In genomic region chr17:42535400-42536047, GRCh38 we compare ENCODE assay signal across 1 cellular context.
TF ChIP-seq lines count a peak whose summit lies in the region.

No MANE protein-coding gene starts in this region.

TF ChIP-seq in K562, 482 proteins besides CTCF, POLR2A, EP300 and RAD21 (continued from another document and continues in another):
- 0 out of 2 replicates have a peak, but pooled peaks have one; percentile 15 for TF ChIP-seq ZNF507 (tag; conservative IDR thresholded peaks at IDR 0.05)
- no peak for TF ChIP-seq TAF1 (IDR thresholded peaks at IDR 0.05; ENCODE audit: control insufficient read depth, extremely low read depth, insufficient read depth, low read length, severe bottlenecking)
- TF ChIP-seq RERE (CRISPR knock-in tag; IDR thresholded peaks at IDR 0.05; ENCODE audit: borderline replicate concordance): no peak
- TF ChIP-seq TFAP4 (CRISPR knock-in tag; IDR thresholded peaks at IDR 0.05; ENCODE audit: borderline replicate concordance): no peak
- TF ChIP-seq GATA2 (CRISPR knock-in tag; IDR thresholded peaks at IDR 0.05): no peak
- TF ChIP-seq CREB3L1 (IDR thresholded peaks at IDR 0.05; ENCODE audit: borderline replicate concordance, low read depth): no peak
- TF ChIP-seq ZNF431 (CRISPR knock-in tag; IDR thresholded peaks at IDR 0.05): no peak
- TF ChIP-seq TAF9B (IDR thresholded peaks at IDR 0.05; ENCODE audit: partially characterized antibody): peak; percentile 72
- peak; percentile 76 for TF ChIP-seq MXD1 (CRISPR knock-in tag; IDR thresholded peaks at IDR 0.05; ENCODE audit: borderline replicate concordance, poor library complexity, severe bottlenecking)
- TF ChIP-seq MNT (conservative IDR thresholded peaks at IDR 0.05): no peak
- no peak for TF ChIP-seq ZBTB49 (CRISPR knock-in tag; IDR thresholded peaks at IDR 0.05; ENCODE audit: borderline replicate concordance)
- 0 out of 2 replicates have a peak, but pooled peaks have one; percentile 5 for TF ChIP-seq PKNOX1 (IDR thresholded peaks at IDR 0.05)
- TF ChIP-seq ZNF280B (CRISPR knock-in tag; IDR thresholded peaks at IDR 0.05): peak; percentile 87
- no peak for TF ChIP-seq RBM22 (IDR thresholded peaks at IDR 0.05; ENCODE audit: low read depth, low read length, poor library complexity, severe bottlenecking)
- TF ChIP-seq ZNF197 (CRISPR knock-in tag; IDR thresholded peaks at IDR 0.05; ENCODE audit: low read depth): peak; percentile 98
- TF ChIP-seq ZNF23 (CRISPR knock-in tag; IDR thresholded peaks at IDR 0.05): peak; percentile 88
- no peak for TF ChIP-seq SIN3A (IDR thresholded peaks at IDR 0.05; ENCODE audit: borderline replicate concordance in 2 of 2, control insufficient read depth in 1 of 2, low read depth in 2 of 2, low read length in 2 of 2)
- TF ChIP-seq RFX7 (CRISPR knock-in tag; IDR thresholded peaks at IDR 0.05): peak; percentile 81; the same call in 1 of the 2 replicates
- TF ChIP-seq SMARCC2 (IDR thresholded peaks at IDR 0.05; ENCODE audit: low read depth): no peak
- no peak for TF ChIP-seq ZBED1 (IDR thresholded peaks at IDR 0.05)
- no peak for TF ChIP-seq CBX3 (IDR thresholded peaks at IDR 0.05; ENCODE audit: borderline replicate concordance in 1 of 2, low read length in 2 of 2)
- peak; percentile 93 for TF ChIP-seq MEF2D (tag; conservative IDR thresholded peaks at IDR 0.05; ENCODE audit: low read depth)
- TF ChIP-seq BRF2 (IDR thresholded peaks at IDR 0.05; ENCODE audit: borderline replicate concordance, insufficient read depth, insufficient read length): no peak
- no peak for TF ChIP-seq MEIS2 (IDR thresholded peaks at IDR 0.05; ENCODE audit: partially characterized antibody)
- peak; percentile 95 for TF ChIP-seq HOMEZ (CRISPR knock-in tag; IDR thresholded peaks at IDR 0.05)
- TF ChIP-seq COPS2 (conservative IDR thresholded peaks at IDR 0.05): no peak
- no peak for TF ChIP-seq MLX (CRISPR knock-in tag; conservative IDR thresholded peaks at IDR 0.05)
- TF ChIP-seq HDAC8 (tag; IDR thresholded peaks at IDR 0.05): peak; percentile 97
- no peak for TF ChIP-seq TRIM28 (IDR thresholded peaks at IDR 0.05)
- TF ChIP-seq POLR2G (IDR thresholded peaks at IDR 0.05; ENCODE audit: low read depth, low read length): no peak
- TF ChIP-seq EHMT2 (IDR thresholded peaks at IDR 0.05): no peak
- peak; percentile 81; the same call in 1 of the 2 replicates for TF ChIP-seq ZNF354B (CRISPR knock-in tag; IDR thresholded peaks at IDR 0.05)
- TF ChIP-seq FIP1L1 (IDR thresholded peaks at IDR 0.05; ENCODE audit: low read depth, low read length, poor library complexity, severe bottlenecking): no peak
- TF ChIP-seq SAFB (IDR thresholded peaks at IDR 0.05; ENCODE audit: borderline replicate concordance, low read depth, low read length): no peak
- no peak for TF ChIP-seq USF2 (CRISPR knock-in tag; IDR thresholded peaks at IDR 0.05)
- peak; percentile 47; the same call in 1 of the 2 replicates for TF ChIP-seq ZSCAN32 (CRISPR knock-in tag; IDR thresholded peaks at IDR 0.05)
- TF ChIP-seq FOSL1 (tag; conservative IDR thresholded peaks at IDR 0.05): no peak; the same call in 1 of the 2 replicates
- TF ChIP-seq CXXC5 (CRISPR knock-in tag; IDR thresholded peaks at IDR 0.05): peak; percentile 92
